39 cellular contexts compared by ENCODE assay signal in genomic region chr19:46291829-46292228, GRCh38. TPM values are rescaled to one million over a fixed set of nuclear protein-coding genes. Genes with fewer than 3 reads are reported as not detected.
"Had no signal": no experiment of that assay in that cellular context is flagged by ENCODE, and none has a peak within 500 bp of the region (broad histone marks: within the 10 kb centered on the region; RNA-seq: fewer than 3 reads in every experiment).

No MANE protein-coding gene starts in this region.

- H3K4me3 ChIP-seq: MG63 had no signal

- H3K36me3 ChIP-seq: MG63 had no signal

- DNase-seq: Kasumi-1, MG63, MM.1S, MV-4-11, NCI-H1048, NCI-H1092, NCI-H1092 treated with DMSO at 0.1 percent for 48 hours, NCI-H1105, NCI-H1105 treated with DMSO at 0.1 percent for 48 hours, NCI-H1417, NCI-H1417 treated with DMSO at 0.1 percent for 48 hours, NCI-H1436, NCI-H1436 treated with DMSO at 0.1 percent for 48 hours, NCI-H146, NCI-H1694, NCI-H1694 treated with DMSO at 0.1 percent for 48 hours, NCI-H187, NCI-H187 treated with DMSO at 0.1 percent for 48 hours, NCI-H1930, NCI-H2029, NCI-H2029 treated with DMSO at 0.1 percent for 48 hours, NCI-H2081, NCI-H2081 treated with DMSO at 0.1 percent for 48 hours, NCI-H2107, NCI-H2171, NCI-H2171 treated with DMSO at 0.1 percent for 48 hours, NCI-H2227 treated with DMSO at 0.1 percent for 48 hours, NCI-H226, NCI-H345, NCI-H446, NCI-H446 treated with DMSO at 0.1 percent for 48 hours, NCI-H510A, NCI-H510A treated with DMSO at 0.1 percent for 48 hours, NCI-H524, NCI-H524 treated with DMSO at 0.1 percent for 48 hours had no signal

RNA-seq across cellular contexts. Expression of gene HIF3A, which starts 5.0 kb away (rescaled TPM):
- total RNA-seq: LHCN-M2, M059J, MCF 10A, NCI-H460 had no signal
